ENCODE assay signal across 8 cellular contexts in genomic region chr15:66498501-66499386, GRCh38. TPM values are rescaled to one million over a fixed set of nuclear protein-coding genes. Genes with fewer than 3 reads are reported as not detected.
DNase-seq lines count a peak whose midpoint lies in the region; ATAC-seq, FAIRE-seq and TF ChIP-seq lines count a peak whose summit lies in the region.

No MANE protein-coding gene starts in this region.

- H3K56ac ChIP-seq in H9 (ENCODE audit: insufficient read length, low read depth, low read length): no peak overlapping the region

- no peak overlapping the region for H3K9ac ChIP-seq in H9 (ENCODE audit: extremely low read depth, insufficient read length, low read length)
- no peak overlapping the region for H3K9ac ChIP-seq in fibroblast of lung (ENCODE audit: insufficient read depth, low read length)

- no peaks in the 10 kb centered on the region; a peak in 1 of 5 replicates for H3K9me3 Mint-ChIP-seq in H9
- no peaks in the 10 kb centered on the region for H3K9me3 Mint-ChIP-seq in T-helper 2 cell treated with Interferon-gamma antibody and Interleukin-4, amounts not matched to agents 5 μg/mL and 100 μg/mL, for 36 hours
- no peaks in the 10 kb centered on the region for H3K9me3 Mint-ChIP-seq in stimulated activated effector memory CD8-positive, alpha-beta T cell treated with anti-CD3 and anti-CD28 coated beads, Interleukin-12 subunit alpha, Interleukin-12 subunit beta, amount 100 ng/mL, for 72 hours

- CTCF ChIA-PET in BJ (lab: Yijun Ruan, JAX): interaction anchor here (0.6 to 6.0 kb wide), 22 partner anchors 8 to 588 kb away, joined by 3 to 82 read pairs (median 5); partner anchors contain the start of gene MAP2K1

- H3T11ph ChIP-seq in H9 (ENCODE audit: low read length): no peak overlapping the region

- H3K27ac ChIP-seq in H9 (ENCODE audit: insufficient read length, low read depth, low read length) (peak overlapping the region; percentile 2), fibroblast of lung (ENCODE audit: insufficient read depth, low read length) (peak overlapping the region; percentile 11)

- H4K5ac ChIP-seq in H9 (ENCODE audit: insufficient read length, low read depth, low read length): no peak overlapping the region

- no peaks in the 10 kb centered on the region for H4K20me1 ChIP-seq in H9 (ENCODE audit: control insufficient read depth, insufficient read depth, insufficient read length)
- H4K20me1 ChIP-seq in fibroblast of lung (ENCODE audit: control insufficient read depth, extremely low read depth, insufficient read depth, low read length): no peaks in the 10 kb centered on the region

- H4K91ac ChIP-seq in H9 (ENCODE audit: insufficient read length, low read depth, low read length): no peak overlapping the region

- no peak overlapping the region for H2BK15ac ChIP-seq in H9 (ENCODE audit: low read depth, low read length)

- H3K4me2 ChIP-seq in H9 (ENCODE audit: insufficient read depth, insufficient read length, low read length): no peak overlapping the region
- no peak overlapping the region for H3K4me2 ChIP-seq in fibroblast of lung (ENCODE audit: extremely low read depth, insufficient read depth, low read length)

- peak overlapping the region in 2 of 3 experiments; percentile 97 to 99; a peak in 3 of 7 replicates for H3K27ac Mint-ChIP-seq in H9
- peak overlapping the region; percentile 96 for H3K27ac Mint-ChIP-seq in T-helper 2 cell treated with Interferon-gamma antibody and Interleukin-4, amounts not matched to agents 5 μg/mL and 100 μg/mL, for 36 hours
- H3K27ac Mint-ChIP-seq in stimulated activated effector memory CD8-positive, alpha-beta T cell treated with anti-CD3 and anti-CD28 coated beads, Interleukin-12 subunit alpha, Interleukin-12 subunit beta, amount 100 ng/mL, for 72 hours: peak overlapping the region; percentile 96

- no peak overlapping the region for H2AFZ ChIP-seq in H9 (ENCODE audit: low read length)
- H2AFZ ChIP-seq in fibroblast of lung (ENCODE audit: low read length): no peak overlapping the region

- H3K79me2 ChIP-seq in H9 (ENCODE audit: insufficient read depth, low read length): peaks cover 13% of the 10 kb centered on the region; the same call in 1 of the 2 replicates
- peaks cover 44% of the 10 kb centered on the region for H3K79me2 ChIP-seq in fibroblast of lung (ENCODE audit: control insufficient read depth, insufficient read depth, low read length)

- peaks cover 4% of the 10 kb centered on the region for H3K23me2 ChIP-seq in H9 (ENCODE audit: insufficient read length, low read depth, low read length, poor library complexity, severe bottlenecking)

- no peaks in the 10 kb centered on the region for H3K9me3 ChIP-seq in H9 (ENCODE audit: control insufficient read depth, low read depth, low read length)
- H3K9me3 ChIP-seq in fibroblast of lung (ENCODE audit: control insufficient read depth, insufficient read depth, low read depth, low read length): no peaks in the 10 kb centered on the region

- H3K4me3 ChIP-seq in BJ (ENCODE audit: low read depth, low read length): no peak overlapping the region
- H3K4me3 ChIP-seq in fibroblast of lung (replicated peaks in 1 of 4; ENCODE audit: control extremely low read depth in 1 of 4, insufficient read depth in 1 of 4, low read depth in 3 of 4, low read length in 4 of 4): no peak overlapping the region

- no peak for ATAC-seq in stimulated activated effector memory CD8-positive, alpha-beta T cell treated with anti-CD3 and anti-CD28 coated beads, Interleukin-12 subunit alpha, Interleukin-12 subunit beta, amount 100 ng/mL, for 72 hours
- ATAC-seq in GM21737 (IDR thresholded peaks at IDR 0.05; ENCODE audit: unreplicated experiment) (no peak), GM21423 (IDR thresholded peaks at IDR 0.05; ENCODE audit: unreplicated experiment) (no peak)

- no peak overlapping the region for H3K4me3 Mint-ChIP-seq in H9
- peak overlapping the region; percentile 28 for H3K4me3 Mint-ChIP-seq in T-helper 2 cell treated with Interferon-gamma antibody and Interleukin-4, amounts not matched to agents 5 μg/mL and 100 μg/mL, for 36 hours
- peak overlapping the region; percentile 92 for H3K4me3 Mint-ChIP-seq in stimulated activated effector memory CD8-positive, alpha-beta T cell treated with anti-CD3 and anti-CD28 coated beads, Interleukin-12 subunit alpha, Interleukin-12 subunit beta, amount 100 ng/mL, for 72 hours

- no peak for FAIRE-seq in frontal cortex (lab: Jason Lieb, UNC)

- DNase-seq in BJ (ENCODE audit: low read depth): no peak
- no peak for DNase-seq in H9
- no peak for DNase-seq in T-helper 2 cell treated with Interferon-gamma antibody and Interleukin-4, amounts not matched to agents 5 μg/mL and 100 μg/mL, for 36 hours (ENCODE audit: low spot score)
- peak; percentile 21 to 70 for DNase-seq in fibroblast of lung (ENCODE audit: low read depth in 2 of 2)
- DNase-seq in stimulated activated effector memory CD8-positive, alpha-beta T cell treated with anti-CD3 and anti-CD28 coated beads, Interleukin-12 subunit alpha, Interleukin-12 subunit beta, amount 100 ng/mL, for 72 hours (ENCODE audit: low spot score in 2 of 2): no peak
- no peak for DNase-seq in frontal cortex (ENCODE audit: low spot score in 2 of 2)

- POLR2A ChIA-PET in BJ (lab: Charles Lee): interaction anchor here (0.6 to 1.0 kb wide), 2 partner anchors 112 to 134 kb away, joined by 6 read pairs; partner anchors contain the start of gene MAP2K1

- H3K4ac ChIP-seq in H9 (ENCODE audit: low read depth, low read length): no peak overlapping the region

- H2BK12ac ChIP-seq in H9 (ENCODE audit: insufficient read length, low read depth, low read length): no peak overlapping the region

- H3K4me1 ChIP-seq in H9 (ENCODE audit: insufficient read depth, low read length): no peaks in the 10 kb centered on the region
- peaks cover 2% of the 10 kb centered on the region for H3K4me1 ChIP-seq in fibroblast of lung (ENCODE audit: control insufficient read depth, extremely low read depth, insufficient read depth, low read length)

- H3K27me3 ChIP-seq in BJ (ENCODE audit: control insufficient read depth, insufficient read depth, low read length) (no peaks in the 10 kb centered on the region), H9 (ENCODE audit: insufficient read depth, low read length) (no peaks in the 10 kb centered on the region), fibroblast of lung (ENCODE audit: control insufficient read depth, insufficient read depth, low read length) (no peaks in the 10 kb centered on the region)

- H3K36me3 Mint-ChIP-seq in H9 (ENCODE audit: insufficient read depth in 1 of 3, low read depth in 3 of 3): peaks cover 45 to 94% (median 77%) of the 10 kb centered on the region in 3 experiments
- peaks cover 82% of the 10 kb centered on the region for H3K36me3 Mint-ChIP-seq in T-helper 2 cell treated with Interferon-gamma antibody and Interleukin-4, amounts not matched to agents 5 μg/mL and 100 μg/mL, for 36 hours (ENCODE audit: low read depth)
- H3K36me3 Mint-ChIP-seq in stimulated activated effector memory CD8-positive, alpha-beta T cell treated with anti-CD3 and anti-CD28 coated beads, Interleukin-12 subunit alpha, Interleukin-12 subunit beta, amount 100 ng/mL, for 72 hours: peaks cover 100% of the 10 kb centered on the region

- WGBS in H9 (ENCODE audit: extremely low coverage, insufficient read length, low lambda C conversion rate): no CpG with 5 or more reads among the region's 3 CpGs

- H4K8ac ChIP-seq in H9 (replicated peaks; ENCODE audit: insufficient read length, low read depth, low read length): no peak overlapping the region

- H3K23ac ChIP-seq in H9 (ENCODE audit: insufficient read length, low read depth, low read length): no peak overlapping the region

- H2BK120ac ChIP-seq in H9 (ENCODE audit: low read depth, low read length, poor library complexity, severe bottlenecking): no peak overlapping the region

- TF ChIP-seq CTCF in BJ (IDR thresholded peaks at IDR 0.05; ENCODE audit: insufficient read depth, low read depth, low read length) (peak; percentile 38), H9 (conservative IDR thresholded peaks at IDR 0.05) (peak; percentile 52), fibroblast of lung (conservative IDR thresholded peaks at IDR 0.05 in 1 of 2, IDR thresholded peaks at IDR 0.05 in 1 of 2; ENCODE audit: low read depth in 1 of 2, low read length in 2 of 2) (peak; percentile 24 to 35)

- no peak overlapping the region for H2AK5ac ChIP-seq in H9 (ENCODE audit: insufficient read length, low read length)

- H3K18ac ChIP-seq in H9 (ENCODE audit: insufficient read length, low read depth, low read length): no peak overlapping the region

- no peak overlapping the region for H3K14ac ChIP-seq in H9 (ENCODE audit: insufficient read depth, low read length)

- H3K27me3 Mint-ChIP-seq in H9 (ENCODE audit: low read depth): no peaks in the 10 kb centered on the region
- H3K27me3 Mint-ChIP-seq in T-helper 2 cell treated with Interferon-gamma antibody and Interleukin-4, amounts not matched to agents 5 μg/mL and 100 μg/mL, for 36 hours (ENCODE audit: low read depth): no peaks in the 10 kb centered on the region

- H3K36me3 ChIP-seq in BJ (ENCODE audit: control insufficient read depth, insufficient read depth, low read length) (peaks cover 10% of the 10 kb centered on the region), fibroblast of lung (ENCODE audit: control insufficient read depth, insufficient read depth, low read length) (peaks cover 19% of the 10 kb centered on the region)

- H3K4me1 Mint-ChIP-seq in H9: peaks cover 23 to 25% of the 10 kb centered on the region in 2 experiments
- peaks cover 35% of the 10 kb centered on the region for H3K4me1 Mint-ChIP-seq in T-helper 2 cell treated with Interferon-gamma antibody and Interleukin-4, amounts not matched to agents 5 μg/mL and 100 μg/mL, for 36 hours (ENCODE audit: low read depth)
- peaks cover 61% of the 10 kb centered on the region for H3K4me1 Mint-ChIP-seq in stimulated activated effector memory CD8-positive, alpha-beta T cell treated with anti-CD3 and anti-CD28 coated beads, Interleukin-12 subunit alpha, Interleukin-12 subunit beta, amount 100 ng/mL, for 72 hours

- H3K79me1 ChIP-seq in H9 (ENCODE audit: insufficient read depth, low read depth, low read length, poor library complexity, severe bottlenecking): no peaks in the 10 kb centered on the region

- no peak overlapping the region for H2BK20ac ChIP-seq in H9 (ENCODE audit: low read depth, low read length, poor library complexity, severe bottlenecking)

- no peak overlapping the region for H2BK5ac ChIP-seq in H9 (ENCODE audit: insufficient read length, low read length)

RNA-seq across cellular contexts. Expression of gene SNAPC5, which starts 1.2 kb away (rescaled TPM):
- polyA plus RNA-seq in BJ (2011; rRNA removed) (21.1 and 22.7 TPM in 2 replicates), fibroblast of lung (40.3 and 48.2 TPM in 2 replicates)
- polyA minus RNA-seq in BJ (2011; rRNA and poly(A)+ RNA removed): 2.2 and 5.8 TPM in 2 replicates
- total RNA-seq in H9 (2021) (28.9 and 30.7 TPM in 2 replicates), fibroblast of lung (28.6 and 36.5 TPM in 2 replicates), frontal cortex (9.4 TPM)
- polyA plus RNA-seq in fibroblast of lung (2012): 26.9 and 28.3 TPM in 2 replicates
- 2.2 and 8.3 TPM in 2 replicates for polyA minus RNA-seq in fibroblast of lung (ENCODE audit: low replicate concordance)

RNA-seq across cellular contexts. Expression of gene RPL4, which starts 5.9 kb away (rescaled TPM):
- 4,914 and 5,278 TPM in 2 replicates for polyA plus RNA-seq in BJ (2011; rRNA removed)
- 2,401 and 3,355 TPM in 2 replicates for polyA minus RNA-seq in BJ (2011; rRNA and poly(A)+ RNA removed)
- total RNA-seq in H9 (2021): 3,988 and 4,137 TPM in 2 replicates
- total RNA-seq in fibroblast of lung: 1,689 and 2,458 TPM in 2 replicates
- polyA plus RNA-seq in fibroblast of lung: 3,360 and 3,456 TPM in 2 replicates
- 3,620 and 3,891 TPM in 2 replicates for polyA plus RNA-seq in fibroblast of lung (2012)
- 3,770 and 3,841 TPM in 2 replicates for polyA minus RNA-seq in fibroblast of lung (ENCODE audit: low replicate concordance)
- 1,621 TPM for total RNA-seq in frontal cortex

RNA-seq across cellular contexts. Expression of gene ZWILCH, which starts 6.4 kb away (rescaled TPM):
- 10.5 and 15.1 TPM in 2 replicates for polyA plus RNA-seq in BJ (2011; rRNA removed)
- polyA minus RNA-seq in BJ (2011; rRNA and poly(A)+ RNA removed): 6.0 and 9.0 TPM in 2 replicates
- 47.2 and 48.0 TPM in 2 replicates for total RNA-seq in H9 (2021)
- total RNA-seq in fibroblast of lung: 11.6 and 14.5 TPM in 2 replicates
- polyA plus RNA-seq in fibroblast of lung: 25.4 and 27.2 TPM in 2 replicates
- 11.3 and 22.5 TPM in 2 replicates for polyA plus RNA-seq in fibroblast of lung (2012)
- 2.8 and 4.1 TPM in 2 replicates for polyA minus RNA-seq in fibroblast of lung (ENCODE audit: low replicate concordance)
- total RNA-seq in frontal cortex: 43.6 TPM

Comparison
In these comparisons a context has a peak if more than half of its experiments do, and no peak if none do; other contexts are left out.
1. DNase-seq: peak in fibroblast of lung (2 of 2); none in BJ (single experiment), H9 (single experiment), T-helper 2 cell treated with Interferon-gamma antibody and Interleukin-4, amounts not matched to agents 5 μg/mL and 100 μg/mL, for 36 hours (single experiment), stimulated activated effector memory CD8-positive, alpha-beta T cell treated with anti-CD3 and anti-CD28 coated beads, Interleukin-12 subunit alpha, Interleukin-12 subunit beta, amount 100 ng/mL, for 72 hours (0 of 2) and frontal cortex (0 of 2).
2. H3K4me3 Mint-ChIP-seq: peak in T-helper 2 cell treated with Interferon-gamma antibody and Interleukin-4, amounts not matched to agents 5 μg/mL and 100 μg/mL, for 36 hours (single experiment) and stimulated activated effector memory CD8-positive, alpha-beta T cell treated with anti-CD3 and anti-CD28 coated beads, Interleukin-12 subunit alpha, Interleukin-12 subunit beta, amount 100 ng/mL, for 72 hours (single experiment); none in H9 (0 of 2).
3. Peak in every context shown above with its lines, with median percentiles within 50 percentile points of each other: CTCF ChIP-seq and H3K27ac Mint-ChIP-seq.